ENCODE assay signal across 8 cellular contexts in genomic region chr9:25716220-25716872, GRCh38. TPM values are rescaled to one million over a fixed set of nuclear protein-coding genes. Genes with fewer than 3 reads are reported as not detected.
A peak's percentile ranks its signal among the peaks of the same experiment; 100 is the strongest.
DNase-seq lines count a peak whose midpoint lies in the region; ATAC-seq and TF ChIP-seq lines count a peak whose summit lies in the region.

No MANE protein-coding gene starts in this region.

- no peaks in the 10 kb centered on the region for H3K79me1 ChIP-seq in trophoblast cell (ENCODE audit: low read length)

- H3K18ac ChIP-seq in trophoblast cell (ENCODE audit: low read length): no peak overlapping the region

- peaks cover 0 to 9% of the 10 kb centered on the region in 2 experiments for H3K4me1 ChIP-seq in trophoblast cell (ENCODE audit: control insufficient read depth in 1 of 2, insufficient read depth in 2 of 2, low read length in 2 of 2)

- H3K14ac ChIP-seq in trophoblast cell (ENCODE audit: low read length): no peak overlapping the region

- H3K27ac ChIP-seq in trophoblast cell (ENCODE audit: low read depth, low read length): no peak overlapping the region

- peak; percentile 57 for TF ChIP-seq CTCF in foreskin fibroblast (IDR thresholded peaks at IDR 0.05; ENCODE audit: low read depth, low read length)

- H3K79me2 ChIP-seq in trophoblast cell (ENCODE audit: control insufficient read depth, insufficient read depth, low read length, poor library complexity): no peaks in the 10 kb centered on the region

- no peak overlapping the region for H3K9ac ChIP-seq in trophoblast cell (ENCODE audit: low read length)

- DNase-seq in HPDE6-E6E7 (ENCODE audit: extremely low spot score) (peak; percentile 51), SHP77 treated with DMSO at 0.1 percent for 48 hours (lab: John Stamatoyannopoulos, UW) (peak; percentile 3), foreskin fibroblast (no peak), trophoblast cell (peak; percentile 66 to 81), NOMO-1 (lab: John Stamatoyannopoulos, UW; ENCODE audit: unreplicated experiment in 2 of 2) (no peak), middle frontal gyrus (ENCODE audit: extremely low spot score, low spot score) (no peak)

- H2BK120ac ChIP-seq in trophoblast cell (ENCODE audit: insufficient read depth, low read length, poor library complexity): no peak overlapping the region

- no peak overlapping the region for H2BK12ac ChIP-seq in trophoblast cell (ENCODE audit: low read length)

- no peaks in the 10 kb centered on the region for H3K36me3 ChIP-seq in trophoblast cell (ENCODE audit: control insufficient read depth in 1 of 2, insufficient read depth in 2 of 2, low read length in 2 of 2)

- ATAC-seq in GM18520 (IDR thresholded peaks at IDR 0.05; ENCODE audit: unreplicated experiment) (no peak), GM19023 (IDR thresholded peaks at IDR 0.05; ENCODE audit: unreplicated experiment) (no peak)

- no peak overlapping the region for H4K8ac ChIP-seq in trophoblast cell (ENCODE audit: low read depth, low read length)

- H3K9me3 ChIP-seq in trophoblast cell (ENCODE audit: insufficient read depth, low read depth, low read length): no peaks in the 10 kb centered on the region

- peak overlapping the region; percentile 26 for H3K4me2 ChIP-seq in trophoblast cell (ENCODE audit: low read length)

- H3K4ac ChIP-seq in trophoblast cell (ENCODE audit: low read depth, low read length): no peak overlapping the region

- H2AK5ac ChIP-seq in trophoblast cell (ENCODE audit: low read length): no peak overlapping the region

- H3K23ac ChIP-seq in trophoblast cell (ENCODE audit: low read length): no peak overlapping the region

- H2BK5ac ChIP-seq in trophoblast cell (ENCODE audit: low read depth, low read length, poor library complexity): no peak overlapping the region

- H2AFZ ChIP-seq in trophoblast cell (ENCODE audit: insufficient read depth, low read length, poor library complexity): no peak overlapping the region

- no peak overlapping the region for H4K12ac ChIP-seq in trophoblast cell (ENCODE audit: low read depth, low read length)

- no CpG with 5 or more reads among the region's 6 CpGs for WGBS in trophoblast cell (ENCODE audit: extremely low coverage, insufficient coverage, insufficient read length)

- no peaks in the 10 kb centered on the region for H3K27me3 ChIP-seq in trophoblast cell (ENCODE audit: insufficient read depth, low read length)

- no peak overlapping the region for H3K4me3 ChIP-seq in foreskin fibroblast (ENCODE audit: low read depth in 1 of 2, low read length in 2 of 2)
- no peak overlapping the region for H3K4me3 ChIP-seq in trophoblast cell (ENCODE audit: low read depth, low read length)

- no peak overlapping the region for H4K91ac ChIP-seq in trophoblast cell (ENCODE audit: low read depth, low read length)

RNA-seq across cellular contexts. Expression of gene TUSC1, which starts 38.1 kb away (rescaled TPM):
- 7.9 and 8.5 TPM in 2 replicates for polyA plus RNA-seq in trophoblast cell (2013)

Comparison
In these comparisons a context has a peak if more than half of its experiments do, and no peak if none do; other contexts are left out.
1. DNase-seq: peak in HPDE6-E6E7 (single experiment), SHP77 treated with DMSO at 0.1 percent for 48 hours (single experiment) and trophoblast cell (2 of 2); none in foreskin fibroblast (0 of 2), NOMO-1 (0 of 2) and middle frontal gyrus (single experiment).